ENCODE assay signal across 22 cellular contexts in the genomic region with DNA sequence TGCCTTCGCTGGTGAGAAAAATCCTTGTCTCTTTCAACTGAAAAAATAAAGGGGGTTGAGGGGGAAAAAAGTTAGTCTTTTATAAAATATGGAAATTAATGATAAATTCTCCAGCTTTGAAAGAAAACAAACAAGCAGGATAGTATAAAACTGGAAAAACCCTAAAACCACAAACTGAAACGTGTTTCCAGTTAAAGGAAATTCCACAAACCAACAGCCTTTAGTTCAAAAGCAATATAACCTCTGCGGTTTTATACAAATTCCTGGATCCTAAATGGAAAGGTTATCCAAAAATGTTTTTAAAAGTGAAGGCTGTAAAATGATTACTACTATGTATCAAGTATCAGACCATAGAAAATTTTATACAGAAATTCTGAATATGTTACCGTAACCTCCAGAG. TPM values are rescaled to one million over a fixed set of nuclear protein-coding genes. Genes with fewer than 3 reads are reported as not detected.
"Had no signal": no experiment of that assay in that cellular context is flagged by ENCODE, and none has a peak within 500 bp of the region (broad histone marks: within the 10 kb centered on the region; RNA-seq: fewer than 3 reads in every experiment).

No MANE protein-coding gene starts in this region.

- H3K27me3 ChIP-seq: brain microvascular endothelial cell, foreskin keratinocyte, left lung, suprapubic skin, transverse colon had no signal

- FAIRE-seq: kidney had no signal

- ATAC-seq: activated CD8-positive, alpha-beta T cell treated with anti-CD3 and anti-CD28 coated beads for 36 hours; foreskin keratinocyte; left lung had no signal

- H3K4me1 ChIP-seq: left lung, suprapubic skin, transverse colon had no signal

- H3K4me3 ChIP-seq: left lung, suprapubic skin, transverse colon had no signal

- H3K9me3 ChIP-seq: left lung, suprapubic skin, transverse colon had no signal

- DNase-seq: activated CD4-positive, alpha-beta T cell treated with anti-CD3 and anti-CD28 coated beads, Interleukin-2, amount 10 ng/mL, durations not matched to agents 24 days and 14 days; activated CD8-positive, alpha-beta T cell treated with anti-CD3 and anti-CD28 coated beads for 36 hours; activated naive CD4-positive, alpha-beta T cell treated with Interleukin-2 at 50 U/mL for 16 hours; activated naive CD8-positive, alpha-beta T cell treated with anti-CD3 and anti-CD28 coated beads, Interleukin-2, amount 10 ng/mL, durations not matched to agents 7 days and 5 days; activated T-cell treated with anti-CD3 and anti-CD28 coated beads, Interleukin-2, amount 50 U/mL, for 24 hours; brain microvascular endothelial cell; cortex of kidney; effector CD4-positive, alpha-beta T cell; foreskin keratinocyte; kidney; left lung; mammary epithelial cell; midbrain; nephron progenitor cell; nucleus accumbens; retina; T1000; transverse colon had no signal

- H3K36me3 ChIP-seq: brain microvascular endothelial cell, left lung, suprapubic skin, transverse colon had no signal

- H3K27ac ChIP-seq: brain microvascular endothelial cell, foreskin keratinocyte, left lung, suprapubic skin, transverse colon had no signal

RNA-seq across cellular contexts. Expression of a gene that starts 55.6 kb away (rescaled TPM):
- total RNA-seq: activated CD4-positive, alpha-beta T cell treated with anti-CD3 and anti-CD28 coated beads, Interleukin-2, amount 10 ng/mL, durations not matched to agents 24 days and 14 days; activated CD8-positive, alpha-beta T cell treated with anti-CD3 and anti-CD28 coated beads for 36 hours; activated naive CD8-positive, alpha-beta T cell treated with anti-CD3 and anti-CD28 coated beads, Interleukin-2, amount 10 ng/mL, durations not matched to agents 7 days and 5 days; activated T-helper 2 cell treated with anti-CD3 and anti-CD28 coated beads, Interferon-gamma antibody, Interleukin-2, Interleukin-4, amounts not matched to agents 10 μg/mL and 5 μg/mL and 100 μg/mL, durations not matched to agents 14 hours and 24 hours and 36 hours; foreskin keratinocyte; mammary epithelial cell; myocyte; T-helper 1 cell treated with Interleukin-12 subunit alpha and Interleukin-12 subunit beta and Interleukin-4 antibody, amounts not matched to agents 30 ng/mL and 1 ng/mL, for 36 hours had no signal
- polyA plus RNA-seq: foreskin keratinocyte, mammary epithelial cell had no signal
